In the genomic region with DNA sequence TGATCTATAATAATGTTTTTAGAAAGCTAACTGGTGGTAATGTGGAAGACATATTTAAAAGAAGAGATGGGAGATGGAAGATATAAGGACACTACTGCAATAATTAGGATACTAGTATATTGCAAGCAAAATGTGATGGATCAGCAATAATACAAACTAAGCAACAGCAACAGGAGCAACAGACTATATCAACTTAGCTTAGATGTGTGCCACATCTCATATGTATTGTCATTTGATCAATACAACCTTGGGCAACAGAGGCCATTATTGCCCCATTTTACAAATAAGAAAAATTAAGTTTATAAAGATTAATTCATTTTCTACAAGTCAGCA, we compare ENCODE assay signal across 23 cellular contexts. TPM values are rescaled to one million over a fixed set of nuclear protein-coding genes. Genes with fewer than 3 reads are reported as not detected.
A peak's percentile ranks its signal among the peaks of the same experiment; 100 is the strongest.
DNase-seq lines count a peak whose midpoint lies in the region; ATAC-seq and TF ChIP-seq lines count a peak whose summit lies in the region.
"Had no signal": no experiment of that assay in that cellular context is flagged by ENCODE, and none has a peak within 500 bp of the region (broad histone marks: within the 10 kb centered on the region; RNA-seq: fewer than 3 reads in every experiment).

No MANE protein-coding gene starts in this region.

- DNase-seq in CD4-positive, alpha-beta T cell: no peak
- DNase-seq in HL-60 (ENCODE audit: low read depth in 1 of 2, low spot score in 1 of 2) (no peak), upper lobe of left lung (no peak), A673 (ENCODE audit: low spot score) (no peak), GM23248 (no peak)
- DNase-seq in activated naive CD8-positive, alpha-beta T cell treated with anti-CD3 and anti-CD28 coated beads for 36 hours: no peak
- DNase-seq: activated CD4-positive, CD25-positive, alpha-beta regulatory T cell treated with anti-CD3 and anti-CD28 coated beads, Interleukin-2, amount 50 U/mL, for 72 hours; activated T-cell treated with anti-CD3 and anti-CD28 coated beads, Interleukin-2, amount 50 U/mL, for 48 hours; body of pancreas; Calu3; endodermal cell; NCI-H1092; NCI-H2029 treated with DMSO at 0.1 percent for 48 hours; SK-N-SH; stimulated activated CD4-positive, alpha-beta T cell treated with anti-CD3 and anti-CD28 coated beads, Interleukin-2, amount 100 ng/mL, for 24 hours; upper lobe of right lung had no signal

- H3K4me3 ChIP-seq in HL-60 (replicated peaks; ENCODE audit: insufficient read depth, low read length) (no peak overlapping the region), upper lobe of left lung (peak overlapping the region in 1 of 4 donors; percentile 11), A673 (ENCODE audit: low read depth, low read length, poor library complexity, severe bottlenecking) (no peak overlapping the region), GM23248 (no peak overlapping the region)
- H3K4me3 ChIP-seq: body of pancreas, neural progenitor cell, prostate gland, upper lobe of right lung had no signal

- H3K27me3 ChIP-seq in CD4-positive, alpha-beta T cell (ENCODE audit: control insufficient read depth, insufficient read depth, low read length): no peaks in the 10 kb centered on the region
- H3K27me3 ChIP-seq in HL-60 (ENCODE audit: insufficient read depth, poor library complexity, severe bottlenecking) (no peaks in the 10 kb centered on the region), upper lobe of left lung (no peaks in the 10 kb centered on the region), A673 (replicated peaks; ENCODE audit: insufficient read depth, low read depth, low read length, poor library complexity) (no peaks in the 10 kb centered on the region), GM23248 (replicated peaks; ENCODE audit: insufficient read depth) (no peaks in the 10 kb centered on the region)
- H3K27me3 ChIP-seq: body of pancreas, neural progenitor cell, upper lobe of right lung had no signal

- H3K27ac ChIP-seq in CD4-positive, alpha-beta T cell (ENCODE audit: low read depth, low read length): no peak overlapping the region
- H3K27ac ChIP-seq in HL-60 (replicated peaks): peak overlapping the region; percentile 13; the same call in 1 of the 2 replicates
- H3K27ac ChIP-seq in upper lobe of left lung: peak overlapping the region in 1 of 4 donors; percentile 21
- H3K27ac ChIP-seq in A673 (ENCODE audit: low read depth, low read length, poor library complexity, severe bottlenecking): no peak overlapping the region
- H3K27ac ChIP-seq in GM23248: no peak overlapping the region
- H3K27ac ChIP-seq: body of pancreas, KMS-11, neural progenitor cell, prostate gland, RWPE1, upper lobe of right lung had no signal

- peaks cover 43% of the 10 kb centered on the region for H3K4me1 Mint-ChIP-seq in CD4-positive, alpha-beta T cell (ENCODE audit: low read depth)
- peaks cover 34% of the 10 kb centered on the region for H3K4me1 Mint-ChIP-seq in activated naive CD8-positive, alpha-beta T cell treated with anti-CD3 and anti-CD28 coated beads for 36 hours
- H3K4me1 Mint-ChIP-seq in nephron: peaks cover 46% of the 10 kb centered on the region

- TF ChIP-seq POLR2A in upper lobe of left lung (IDR thresholded peaks at IDR 0.05): no peak

- H3K79me2 ChIP-seq in GM23248 (ENCODE audit: insufficient read depth): peaks cover 86% of the 10 kb centered on the region

- H3K4me3 Mint-ChIP-seq in CD4-positive, alpha-beta T cell: peak overlapping the region; percentile 3
- H3K4me3 Mint-ChIP-seq in activated naive CD8-positive, alpha-beta T cell treated with anti-CD3 and anti-CD28 coated beads for 36 hours: no peak overlapping the region
- peak overlapping the region; percentile 5 to 44 (median 26) for H3K4me3 Mint-ChIP-seq in nephron
- H3K4me3 Mint-ChIP-seq: endodermal cell, mesothelial cell of epicardium, neural progenitor cell had no signal

- H3K9me3 Mint-ChIP-seq in CD4-positive, alpha-beta T cell: no peaks in the 10 kb centered on the region
- H3K9me3 Mint-ChIP-seq in activated naive CD8-positive, alpha-beta T cell treated with anti-CD3 and anti-CD28 coated beads for 36 hours: no peaks in the 10 kb centered on the region
- H3K9me3 Mint-ChIP-seq in nephron: no peaks in the 10 kb centered on the region
- H3K9me3 Mint-ChIP-seq: activated naive CD4-positive, alpha-beta T cell treated with anti-CD3 and anti-CD28 coated beads, Interleukin-2, amount 50 U/mL, for 72 hours; endodermal cell; mesothelial cell of epicardium; neural progenitor cell had no signal

- BruUV-seq in A673 (replicated peaks; lab: Mats Ljungman, UMichigan): no TSS peak

- peaks cover 17 to 49% (median 35%) of the 10 kb centered on the region in 4 donors for H3K4me1 ChIP-seq in upper lobe of left lung
- H3K4me1 ChIP-seq in A673 (ENCODE audit: insufficient read depth, low read length, poor library complexity, severe bottlenecking): peaks cover 21% of the 10 kb centered on the region
- peaks cover 14% of the 10 kb centered on the region for H3K4me1 ChIP-seq in GM23248 (ENCODE audit: insufficient read depth)

- H2AFZ ChIP-seq in GM23248: no peak overlapping the region
- H2AFZ ChIP-seq: neural progenitor cell had no signal

- CTCF ChIA-PET in CD4-positive, alpha-beta T cell (lab: Charles Lee): no interaction called here
- CTCF ChIA-PET in A673 (lab: Charles Lee): no interaction called here

- H3K27ac Mint-ChIP-seq in CD4-positive, alpha-beta T cell: no peak overlapping the region
- H3K27ac Mint-ChIP-seq in activated naive CD8-positive, alpha-beta T cell treated with anti-CD3 and anti-CD28 coated beads for 36 hours: peak overlapping the region; percentile 45
- peak overlapping the region; percentile 3 to 15 (median 6) for H3K27ac Mint-ChIP-seq in nephron
- H3K27ac Mint-ChIP-seq: activated naive CD4-positive, alpha-beta T cell treated with anti-CD3 and anti-CD28 coated beads, Interleukin-2, amount 50 U/mL, for 72 hours; endodermal cell; mesothelial cell of epicardium; neural progenitor cell had no signal

- H3K36me3 ChIP-seq in upper lobe of left lung (peaks cover 0 to 13% (median 3%) of the 10 kb centered on the region in 4 donors), A673 (ENCODE audit: insufficient read depth, low read length, poor library complexity, severe bottlenecking) (no peaks in the 10 kb centered on the region), GM23248 (ENCODE audit: low read depth) (no peaks in the 10 kb centered on the region)
- H3K36me3 ChIP-seq: neural progenitor cell, prostate gland had no signal

- intact Hi-C loops in CD4-positive, alpha-beta T cell (cut with DNase I, micrococcal nuclease): no loop called here
- intact Hi-C loops in A673 (cut with micrococcal nuclease; ENCODE audit: unreplicated experiment): no loop called here

- no peak overlapping the region for H3K9ac ChIP-seq in GM23248
- H3K9ac ChIP-seq: KMS-11, neural progenitor cell, SK-N-SH had no signal

- POLR2A ChIA-PET in CD4-positive, alpha-beta T cell (lab: Charles Lee): no interaction called here
- POLR2A ChIA-PET in A673 (lab: Charles Lee; ENCODE audit: low non-redundant PET): no interaction called here

- no peaks in the 10 kb centered on the region for H3K9me3 ChIP-seq in CD4-positive, alpha-beta T cell (ENCODE audit: control insufficient read depth, low read length)
- H3K9me3 ChIP-seq in upper lobe of left lung (no peaks in the 10 kb centered on the region), A673 (ENCODE audit: low read depth, low read length, poor library complexity, severe bottlenecking) (no peaks in the 10 kb centered on the region), GM23248 (ENCODE audit: low read depth) (no peaks in the 10 kb centered on the region)
- H3K9me3 ChIP-seq: body of pancreas, prostate gland, SK-N-SH, upper lobe of right lung had no signal

- H3F3A ChIP-seq in GM23248 (ENCODE audit: insufficient read depth): peaks cover 19% of the 10 kb centered on the region; the same call in 1 of the 2 replicates

- no peak overlapping the region for H3K4me2 ChIP-seq in GM23248 (ENCODE audit: unreplicated experiment)
- H3K4me2 ChIP-seq: KMS-11, neural progenitor cell, SK-N-SH had no signal

- ATAC-seq in CD4-positive, alpha-beta T cell (ENCODE audit: poor library complexity): no peak
- ATAC-seq in upper lobe of left lung (ENCODE audit: low FRiP score in 2 of 2): no peak
- ATAC-seq: activated naive CD4-positive, alpha-beta T cell treated with anti-CD3 and anti-CD28 coated beads, Interleukin-2, amount 50 U/mL, for 72 hours; body of pancreas; upper lobe of right lung had no signal

- H3K9me2 ChIP-seq in GM23248 (ENCODE audit: insufficient read depth): no peaks in the 10 kb centered on the region
- H3K9me2 ChIP-seq: SK-N-SH had no signal

- peaks cover 79% of the 10 kb centered on the region for H3K36me3 Mint-ChIP-seq in CD4-positive, alpha-beta T cell (ENCODE audit: low read depth)
- H3K36me3 Mint-ChIP-seq in activated naive CD8-positive, alpha-beta T cell treated with anti-CD3 and anti-CD28 coated beads for 36 hours: peaks cover 21% of the 10 kb centered on the region
- peaks cover 36% of the 10 kb centered on the region for H3K36me3 Mint-ChIP-seq in nephron (ENCODE audit: low read depth)

- no peak for TF ChIP-seq CTCF in CD4-positive, alpha-beta T cell (IDR thresholded peaks at IDR 0.05)
- TF ChIP-seq CTCF in HL-60 (IDR thresholded peaks at IDR 0.05; ENCODE audit: insufficient read depth, low read length): no peak
- TF ChIP-seq CTCF in nephron (IDR thresholded peaks at IDR 0.05; ENCODE audit: unreplicated experiment in 3 of 3): no peak
- TF ChIP-seq CTCF in upper lobe of left lung (IDR thresholded peaks at IDR 0.05): no peak
- TF ChIP-seq CTCF in A673 (conservative IDR thresholded peaks at IDR 0.05; ENCODE audit: low read depth, low read length): no peak

- in situ Hi-C loops in GM23248 (cut with MboI): no loop called here

- H4K20me1 ChIP-seq in GM23248 (ENCODE audit: insufficient read depth): no peaks in the 10 kb centered on the region

- no peak for TF ChIP-seq EP300 in upper lobe of left lung (IDR thresholded peaks at IDR 0.05)

- no peaks in the 10 kb centered on the region for H3K27me3 Mint-ChIP-seq in CD4-positive, alpha-beta T cell
- no peaks in the 10 kb centered on the region for H3K27me3 Mint-ChIP-seq in activated naive CD8-positive, alpha-beta T cell treated with anti-CD3 and anti-CD28 coated beads for 36 hours
- peaks cover 2% of the 10 kb centered on the region for H3K27me3 Mint-ChIP-seq in nephron (ENCODE audit: low read depth)

RNA-seq across cellular contexts. Expression of a gene that starts 4.2 kb away (rescaled TPM):
- total RNA-seq in CD4-positive, alpha-beta T cell: 10 to 100 TPM; 48.6 to 50.7 TPM
- 10 to 100 TPM; 19.9 to 22.6 TPM for total RNA-seq in activated naive CD8-positive, alpha-beta T cell treated with anti-CD3 and anti-CD28 coated beads for 36 hours
- total RNA-seq in upper lobe of left lung (10 to 100 TPM; 22.5 to 55.6 (median 42.7) TPM), A673 (2021) (40.0 and 44.7 TPM in 2 replicates)
- total RNA-seq in GM23248 (2014; rRNA removed; shearing (Covaris generic)): 8.1 and 9.1 TPM in 2 replicates
- polyA plus RNA-seq in GM23248 (2016; fragmentation: Nextera tagmentation; extraction: Ambion mirVana): 17.6 and 19.8 TPM in 2 replicates
